14 cellular contexts compared by ENCODE assay signal in the genomic region with DNA sequence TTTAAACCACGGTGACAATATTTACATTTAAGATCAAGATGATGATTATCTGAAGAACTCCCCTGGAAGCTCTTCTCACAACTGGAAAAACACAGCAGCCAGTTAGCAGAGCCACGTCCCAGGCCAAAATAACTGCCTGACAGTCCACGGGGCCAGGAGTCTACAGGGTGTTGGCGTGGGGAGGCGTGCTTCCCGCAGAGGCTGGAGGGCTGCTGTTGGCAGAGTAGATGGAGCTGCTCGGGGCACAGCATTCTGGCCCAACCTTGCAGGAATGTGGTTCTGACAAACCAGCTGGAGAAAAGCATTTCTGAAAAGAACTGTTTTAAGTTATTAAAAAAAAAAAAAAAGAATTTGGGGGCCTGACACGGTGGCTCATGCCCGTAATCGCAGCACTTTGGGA.
"Had no signal": no experiment of that assay in that cellular context is flagged by ENCODE, and none has a peak within 500 bp of the region (broad histone marks: within the 10 kb centered on the region; RNA-seq: fewer than 3 reads in every experiment).

No MANE protein-coding gene starts in this region.

- H3K27me3 ChIP-seq: esophagus muscularis mucosa, sigmoid colon had no signal

- H3K4me3 ChIP-seq: esophagus muscularis mucosa, gastrocnemius medialis, left lung, lower lobe of right lung, sigmoid colon, skin epidermis had no signal

- DNase-seq: effector memory CD4-positive, alpha-beta T cell; gastrocnemius medialis; islet precursor cell; lower lobe of right lung; midbrain; naive B cell; sigmoid colon; stimulated activated CD4-positive, alpha-beta T cell treated with anti-CD3 and anti-CD28 coated beads, Interleukin-12 subunit alpha, Interleukin-12 subunit beta, amount 100 ng/mL, for 4 hours; stimulated activated naive CD4-positive, alpha-beta T cell treated with Interleukin-2 at 50 U/mL for 16 hours; trophoblast cell had no signal

- ATAC-seq: gastrocnemius medialis, left lung had no signal

- H3K27ac ChIP-seq: epithelial cell of prostate, esophagus muscularis mucosa, gastrocnemius medialis, left lung, lower lobe of right lung, sigmoid colon, skin epidermis had no signal

- H3K36me3 ChIP-seq: esophagus muscularis mucosa, gastrocnemius medialis, left lung, lower lobe of right lung, sigmoid colon had no signal

- H3K4me1 ChIP-seq: esophagus muscularis mucosa, gastrocnemius medialis, left lung, lower lobe of right lung, sigmoid colon had no signal

- H3K9me3 ChIP-seq: gastrocnemius medialis had no signal
